Comparison of ENCODE assay signal across 10 cellular contexts in the genomic region with DNA sequence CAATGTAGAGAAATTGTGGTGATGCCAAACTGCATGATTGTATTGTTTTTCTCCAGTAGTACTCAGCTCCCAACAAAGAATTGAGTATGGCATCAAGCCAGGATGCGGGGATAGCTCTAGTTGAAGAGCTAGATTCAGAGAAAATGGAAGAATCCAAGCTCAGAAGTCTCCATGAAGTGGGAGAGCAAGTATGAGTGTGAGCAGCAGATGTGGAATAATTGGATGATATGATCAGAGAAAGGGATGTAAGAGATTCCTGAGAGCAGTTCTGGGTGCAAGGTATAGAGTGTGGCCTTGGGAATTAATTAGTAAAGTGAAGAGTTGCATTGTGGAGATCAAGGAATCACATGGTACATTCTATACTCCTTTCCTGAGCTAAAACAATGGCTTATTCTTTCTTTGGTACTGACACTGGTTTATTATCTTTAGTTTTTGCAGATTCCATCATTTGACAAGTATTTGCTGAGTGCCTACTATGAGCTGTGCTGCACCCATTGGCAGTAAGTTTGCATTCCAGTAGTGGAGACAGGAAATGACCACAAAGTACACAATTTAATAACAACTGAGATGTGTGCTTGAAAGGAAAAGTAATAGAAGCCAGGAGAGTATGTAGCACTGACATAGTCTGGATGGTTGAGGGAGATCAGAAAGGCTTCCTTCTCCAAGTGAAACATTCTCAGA.
DNase-seq lines count a peak whose midpoint lies in the region; TF ChIP-seq lines count a peak whose summit lies in the region.
"Had no signal": no experiment of that assay in that cellular context is flagged by ENCODE, and none has a peak within 500 bp of the region (broad histone marks: within the 10 kb centered on the region; RNA-seq: fewer than 3 reads in every experiment).

No MANE protein-coding gene starts in this region.

- H3K9me3 ChIP-seq in GM23248 (ENCODE audit: low read depth) (no peaks in the 10 kb centered on the region), thyroid gland (no peaks in the 10 kb centered on the region), neuronal stem cell (replicated peaks in 1 of 2; ENCODE audit: control insufficient read depth in 2 of 2, insufficient read depth in 1 of 2, low read depth in 1 of 2, low read length in 2 of 2) (no peaks in the 10 kb centered on the region)

- H2AK5ac ChIP-seq in neuronal stem cell (ENCODE audit: low read depth, low read length) = no peak overlapping the region

- H3K23ac ChIP-seq in neuronal stem cell (ENCODE audit: low read depth, low read length, poor library complexity) = no peak overlapping the region

- H3K9me2 ChIP-seq in GM23248 (ENCODE audit: insufficient read depth) = no peaks in the 10 kb centered on the region

- TF ChIP-seq POLR2A in thyroid gland (IDR thresholded peaks at IDR 0.05) = no peak

- H3K14ac ChIP-seq in neuronal stem cell (ENCODE audit: low read length) = no peak overlapping the region

- H3K27me3 ChIP-seq in GM23248 (replicated peaks; ENCODE audit: insufficient read depth) = no peaks in the 10 kb centered on the region
- no peaks in the 10 kb centered on the region for H3K27me3 ChIP-seq in thyroid gland
- no peaks in the 10 kb centered on the region for H3K27me3 ChIP-seq in neuronal stem cell (ENCODE audit: control insufficient read depth in 3 of 3, insufficient read depth in 3 of 3, low read depth in 1 of 3, low read length in 3 of 3)

- H3K4ac ChIP-seq in neuronal stem cell (ENCODE audit: low read length) = no peak overlapping the region

- H2BK15ac ChIP-seq in neuronal stem cell (ENCODE audit: low read length) = no peak overlapping the region

- peak overlapping the region; percentile 19 for H3K4me2 ChIP-seq in GM23248 (ENCODE audit: unreplicated experiment)
- H3K4me2 ChIP-seq in neuronal stem cell (ENCODE audit: insufficient read depth, low read length, poor library complexity, severe bottlenecking) = no peak overlapping the region

- H2BK5ac ChIP-seq in neuronal stem cell (ENCODE audit: low read length) = no peak overlapping the region

- intact Hi-C loops in thyroid gland (cut with DNase I) = no loop called here

- WGBS in GM23248 (ENCODE audit: low coverage in 1 of 2, low lambda C conversion rate in 2 of 2, missing lambda C conversion rate in 2 of 2), 2 experiments = 4 to 6% methylated on average over 1 of the region's 1 CpG
- 36 to 49% methylated on average over 1 of the region's 1 CpG for WGBS in thyroid gland, 2 donors
- WGBS in neuronal stem cell (ENCODE audit: extremely low coverage in 2 of 2, insufficient read length in 2 of 2, insufficient replicate concordance in 1 of 2), 2 donors = no CpG with 5 or more reads among the region's 1 CpG

- TF ChIP-seq CTCF in astrocyte of the cerebellum (IDR thresholded peaks at IDR 0.05; ENCODE audit: low read depth, low read length, missing control alignments) (no peak), thyroid gland (IDR thresholded peaks at IDR 0.05) (no peak)

- H3K9ac ChIP-seq in GM23248 = no peak overlapping the region
- H3K9ac ChIP-seq in neuronal stem cell (ENCODE audit: low read depth, low read length, poor library complexity) = no peak overlapping the region

- no peak overlapping the region for H3K18ac ChIP-seq in neuronal stem cell (ENCODE audit: low read length)

- in situ Hi-C loops in GM23248 (cut with MboI) = no loop called here
- in situ Hi-C loops in astrocyte of the cerebellum (cut with HindIII; ENCODE audit: low sequenced_read_pairs) = no loop called here

- no peaks in the 10 kb centered on the region for H3K79me1 ChIP-seq in neuronal stem cell (ENCODE audit: low read depth, low read length)

- peaks cover 24% of the 10 kb centered on the region for H3K4me1 ChIP-seq in GM23248 (ENCODE audit: insufficient read depth)
- no peaks in the 10 kb centered on the region for H3K4me1 ChIP-seq in thyroid gland
- no peaks in the 10 kb centered on the region for H3K4me1 ChIP-seq in neuronal stem cell (ENCODE audit: control insufficient read depth in 2 of 2, insufficient read depth in 1 of 2, low read depth in 1 of 2, low read length in 2 of 2)

- H3F3A ChIP-seq in GM23248 (ENCODE audit: insufficient read depth) = peaks cover 49% of the 10 kb centered on the region

- no peaks in the 10 kb centered on the region for H4K20me1 ChIP-seq in GM23248 (ENCODE audit: insufficient read depth)

- no peaks in the 10 kb centered on the region; the same call in 1 of the 2 replicates for H3K36me3 ChIP-seq in GM23248 (ENCODE audit: low read depth)
- no peaks in the 10 kb centered on the region for H3K36me3 ChIP-seq in thyroid gland
- no peaks in the 10 kb centered on the region for H3K36me3 ChIP-seq in neuronal stem cell (replicated peaks in 1 of 2; ENCODE audit: control insufficient read depth in 2 of 2, insufficient read depth in 2 of 2, low read length in 2 of 2)

- H4K8ac ChIP-seq in neuronal stem cell (ENCODE audit: low read depth, low read length) = no peak overlapping the region

- H2BK120ac ChIP-seq in neuronal stem cell (ENCODE audit: low read depth, low read length) = no peak overlapping the region

- DNase-seq in A172 (ENCODE audit: low spot score) = peak; percentile 62
- DNase-seq in GM23248 = peak; percentile 83
- DNase-seq in astrocyte of the cerebellum (ENCODE audit: low read depth) = peak; percentile 22
- peak; percentile 96 for DNase-seq in iris pigment epithelial cell (ENCODE audit: low read depth)
- no peak for DNase-seq in thyroid gland
- no peak for DNase-seq in OCI-M1 (lab: John Stamatoyannopoulos, UW)
- no peak for DNase-seq in NCI-H146 (lab: John Stamatoyannopoulos, UW)
- no peak for DNase-seq in neuronal stem cell (ENCODE audit: low spot score)
- DNase-seq: activated T-cell treated with anti-CD3 and anti-CD28 coated beads, Interleukin-2, amount 50 U/mL, for 48 hours; CD8-positive, alpha-beta memory T cell had no signal

- H3K4me3 ChIP-seq in GM23248 (0 out of 2 replicates have a peak overlapping the region, but pooled peaks have one; percentile 11), astrocyte of the cerebellum (ENCODE audit: low read depth, low read length) (no peak overlapping the region), thyroid gland (replicated peaks in 1 of 3) (no peak overlapping the region), neuronal stem cell (ENCODE audit: low read length in 2 of 2) (no peak overlapping the region)

- H4K91ac ChIP-seq in neuronal stem cell (ENCODE audit: low read depth, low read length, poor library complexity) = no peak overlapping the region

- H3K79me2 ChIP-seq in GM23248 (ENCODE audit: insufficient read depth) = no peaks in the 10 kb centered on the region

- H2BK12ac ChIP-seq in neuronal stem cell (ENCODE audit: low read length) = no peak overlapping the region

- H3K27ac ChIP-seq in GM23248 (peak overlapping the region; percentile 62), thyroid gland (no peak overlapping the region), neuronal stem cell (replicated peaks; ENCODE audit: low read length) (no peak overlapping the region)

- no peak overlapping the region for H2AFZ ChIP-seq in GM23248
- H2AFZ ChIP-seq in neuronal stem cell (ENCODE audit: low read length) = no peak overlapping the region

Comparison
In these comparisons a context has a peak if more than half of its experiments do, and no peak if none do; other contexts are left out.
1. DNase-seq: peak in A172 (single experiment), GM23248 (single experiment), astrocyte of the cerebellum (single experiment) and iris pigment epithelial cell (single experiment); none in thyroid gland (0 of 2), OCI-M1 (single experiment), NCI-H146 (single experiment) and neuronal stem cell (single experiment).